Comparison of ENCODE assay signal across 8 cellular contexts in genomic region chr2:42810971-42811865, GRCh38. TPM values are rescaled to one million over a fixed set of nuclear protein-coding genes. Genes with fewer than 3 reads are reported as not detected.
DNase-seq lines count a peak whose midpoint lies in the region; ATAC-seq, FAIRE-seq and TF ChIP-seq lines count a peak whose summit lies in the region.

No MANE protein-coding gene starts in this region.

- no peaks in the 10 kb centered on the region for H3K9me3 ChIP-seq in CD4-positive, alpha-beta memory T cell (ENCODE audit: control insufficient read depth in 1 of 2, low read length in 2 of 2)
- no peaks in the 10 kb centered on the region for H3K9me3 ChIP-seq in T-helper 17 cell (ENCODE audit: control insufficient read depth, low read length, poor library complexity, severe bottlenecking)

- peaks cover 9 to 33% (median 17%) of the 10 kb centered on the region in 4 donors for H3K4me1 Mint-ChIP-seq in CD4-positive, alpha-beta memory T cell
- peaks cover 15% of the 10 kb centered on the region for H3K4me1 Mint-ChIP-seq in T-helper 17 cell

- H3K4me3 Mint-ChIP-seq in CD4-positive, alpha-beta memory T cell = peak overlapping the region; percentile 93 to 99 (median 97)
- peak overlapping the region; percentile 95 for H3K4me3 Mint-ChIP-seq in T-helper 17 cell

- CTCF ChIA-PET in CD4-positive, alpha-beta memory T cell (lab: Charles Lee; ENCODE audit: partially characterized antibody) = interaction anchor here (0.6 to 2.7 kb wide), 12 partner anchors 11 to 982 kb away, joined by 3 to 13 read pairs (median 4); no protein-coding TSS in a partner anchor

- intact Hi-C loops in CD4-positive, alpha-beta memory T cell (cut with micrococcal nuclease) = loop anchor here (1.0 to 5.0 kb wide), 7 partner anchors 16 to 971 kb away; partner anchors contain the start of genes COX7A2L, HAAO, THADA and ZFP36L2

- H3K36me3 ChIP-seq in CD4-positive, alpha-beta memory T cell (ENCODE audit: insufficient read depth, low read length) = no peaks in the 10 kb centered on the region
- H3K36me3 ChIP-seq in bronchial epithelial cell (ENCODE audit: control insufficient read depth, insufficient read depth, low read length) = no peaks in the 10 kb centered on the region

- H3K27me3 Mint-ChIP-seq in CD4-positive, alpha-beta memory T cell = peaks cover 0 to 2% of the 10 kb centered on the region in 2 donors
- H3K27me3 Mint-ChIP-seq in T-helper 17 cell = no peaks in the 10 kb centered on the region

- H3K9me3 Mint-ChIP-seq in CD4-positive, alpha-beta memory T cell = peaks cover 0 to 5% (median 0%) of the 10 kb centered on the region in 8 donors

- peak overlapping the region; percentile 95 to 99 (median 99) for H3K27ac Mint-ChIP-seq in CD4-positive, alpha-beta memory T cell
- peak overlapping the region; percentile 98 for H3K27ac Mint-ChIP-seq in T-helper 17 cell

- peak; percentile 51 to 64 (median 55) for DNase-seq in CD4-positive, alpha-beta memory T cell
- DNase-seq in T-helper 17 cell (peak; percentile 25 to 31 (median 29)), bronchial epithelial cell (ENCODE audit: low read depth) (no peak), iPS-NIHi7 (ENCODE audit: extremely low spot score) (peak; percentile 70), HK-2 (ENCODE audit: unreplicated experiment) (no peak)

- no peak for FAIRE-seq in bronchial epithelial cell (lab: Jason Lieb, UNC)

- no peak for TF ChIP-seq CTCF in bronchial epithelial cell (IDR thresholded peaks at IDR 0.05; ENCODE audit: insufficient read depth, low read length, severe bottlenecking)

- peaks cover 9% of the 10 kb centered on the region for H3K4me1 ChIP-seq in CD4-positive, alpha-beta memory T cell (ENCODE audit: insufficient read depth, low read length)

- no peaks in the 10 kb centered on the region for H3K27me3 ChIP-seq in CD4-positive, alpha-beta memory T cell (ENCODE audit: insufficient read depth, low read length)
- no peaks in the 10 kb centered on the region for H3K27me3 ChIP-seq in bronchial epithelial cell (ENCODE audit: control insufficient read depth, insufficient read depth, low read length)

- ATAC-seq in GM19328 (IDR thresholded peaks at IDR 0.05; ENCODE audit: unreplicated experiment) (peak; percentile 12), HG03521 (IDR thresholded peaks at IDR 0.05; ENCODE audit: unreplicated experiment) (peak; percentile 2), T-helper 17 cell (peak; percentile 9)

- H3K27ac ChIP-seq in CD4-positive, alpha-beta memory T cell (ENCODE audit: low read depth, low read length) = peak overlapping the region; percentile 81
- H3K27ac ChIP-seq in skin epidermis = peak overlapping the region; percentile 92 to 100 (median 97)

- H3K4me3 ChIP-seq in CD4-positive, alpha-beta memory T cell (ENCODE audit: low read length in 2 of 2) = peak overlapping the region; percentile 90 to 98
- peak overlapping the region; percentile 53 for H3K4me3 ChIP-seq in bronchial epithelial cell (ENCODE audit: low read depth, low read length)
- H3K4me3 ChIP-seq in skin epidermis = peak overlapping the region; percentile 33 to 69 (median 37)

- POLR2A ChIA-PET in CD4-positive, alpha-beta memory T cell (lab: Charles Lee; ENCODE audit: partially characterized antibody) = interaction anchor here (0.6 to 3.3 kb wide), 30 partner anchors 8 to 1551 kb away, joined by 3 to 53 read pairs (median 6); partner anchors contain the start of genes CAMKMT, COX7A2L, DYNC2LI1 and HAAO

- peaks cover 0 to 8% of the 10 kb centered on the region in 2 donors for H3K36me3 Mint-ChIP-seq in CD4-positive, alpha-beta memory T cell
- H3K36me3 Mint-ChIP-seq in T-helper 17 cell (ENCODE audit: low read depth) = peaks cover 2% of the 10 kb centered on the region

RNA-seq across cellular contexts. Expression of gene HAAO, which starts 18.8 kb away (rescaled TPM):
- total RNA-seq in CD4-positive, alpha-beta memory T cell = under 1 TPM in 1 of 2 experiments, not detected in 1; 0.44 TPM
- under 1 TPM in 1 of 2 donors, not detected in 1; 0.21 TPM for polyA plus RNA-seq in CD4-positive, alpha-beta memory T cell
- under 1 TPM in 1 of 2 donors, not detected in 1; 0.37 TPM for total RNA-seq in T-helper 17 cell
- total RNA-seq in bronchial epithelial cell = 0.38 TPM in 1 of 2 replicates, not detected in the other

RNA-seq across cellular contexts. Expression of gene OXER1, which starts 47.3 kb away (rescaled TPM):
- not detected for total RNA-seq in CD4-positive, alpha-beta memory T cell
- polyA plus RNA-seq in CD4-positive, alpha-beta memory T cell = not detected
- total RNA-seq in T-helper 17 cell (under 1 TPM in 1 of 2 donors, not detected in 1; 0.25 TPM), bronchial epithelial cell (not detected in 2 replicates)

Comparison
In these comparisons a context has a peak if more than half of its experiments do, and no peak if none do; other contexts are left out.
1. DNase-seq: peak in CD4-positive, alpha-beta memory T cell (5 of 5), T-helper 17 cell (3 of 3) and iPS-NIHi7 (single experiment); none in bronchial epithelial cell (single experiment) and HK-2 (single experiment).
2. H3K4me3 ChIP-seq: peak in every context shown above with its lines; median percentile 94 in CD4-positive, alpha-beta memory T cell; 53 in bronchial epithelial cell; 37 in skin epidermis.
3. Peak in every context shown above with its lines, with median percentiles within 50 percentile points of each other: ATAC-seq.